In the genomic region with DNA sequence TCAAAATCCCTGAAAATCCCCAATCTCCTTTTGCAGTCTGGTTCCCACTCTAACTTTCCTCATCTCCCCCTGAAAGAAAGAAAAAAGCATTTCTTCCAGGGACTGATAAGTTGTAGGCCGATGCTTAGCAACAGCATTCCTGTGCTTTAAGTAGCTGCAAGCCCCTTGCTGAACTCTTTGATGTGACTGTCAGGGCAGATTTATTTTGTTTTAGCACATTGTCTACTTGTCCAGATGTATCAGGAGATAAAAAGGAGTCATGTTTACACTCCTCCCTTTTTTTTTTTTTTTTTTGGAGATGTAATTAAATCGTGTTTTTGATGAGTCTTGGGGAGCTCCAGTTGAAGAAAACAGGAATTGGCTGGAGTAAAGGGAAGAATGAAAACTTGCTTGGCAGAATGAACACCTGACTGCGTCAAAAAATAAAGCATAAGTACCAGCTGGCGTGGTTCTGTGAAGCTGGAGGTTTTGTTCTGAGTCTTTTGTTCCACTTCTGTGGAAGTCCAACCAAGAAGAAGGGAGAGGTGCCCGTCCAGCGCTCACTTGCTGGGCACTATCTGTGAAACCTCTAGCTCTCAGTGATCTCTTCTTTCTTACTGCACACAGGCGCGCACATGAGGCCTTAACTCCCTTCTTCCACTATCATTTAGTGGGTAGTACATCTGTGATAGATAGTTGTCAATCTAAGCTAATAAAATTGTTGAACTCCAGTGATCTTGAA, we compare ENCODE assay signal across 13 cellular contexts.
DNase-seq lines count a peak whose midpoint lies in the region; ATAC-seq and TF ChIP-seq lines count a peak whose summit lies in the region.
"Had no signal": no experiment of that assay in that cellular context is flagged by ENCODE, and none has a peak within 500 bp of the region (broad histone marks: within the 10 kb centered on the region; RNA-seq: fewer than 3 reads in every experiment).

No MANE protein-coding gene starts in this region.

- intact Hi-C loops in lower lobe of right lung (cut with DNase I) (loop anchor here (10.0 kb wide), 1 partner anchor 898 kb away; the partner anchor contains the start of gene ZNF503), thyroid gland (cut with DNase I) (no loop called here)

- TF ChIP-seq CTCF in choroid plexus epithelial cell (conservative IDR thresholded peaks at IDR 0.05; ENCODE audit: low read depth, low read length) (no peak), lower lobe of right lung (IDR thresholded peaks at IDR 0.05) (no peak), thyroid gland (IDR thresholded peaks at IDR 0.05) (no peak)

- H3K4me3 ChIP-seq in choroid plexus epithelial cell (ENCODE audit: low read depth, low read length) (no peak overlapping the region), lower lobe of right lung (no peak overlapping the region), thyroid gland (replicated peaks in 1 of 3) (no peak overlapping the region)
- H3K4me3 ChIP-seq: tibial nerve had no signal

- H3K27ac ChIP-seq in lower lobe of right lung, result no peak overlapping the region
- H3K27ac ChIP-seq in thyroid gland, result peak overlapping the region; percentile 45 to 78 (median 77)
- H3K27ac ChIP-seq: HL-60, tibial nerve had no signal

- no peaks in the 10 kb centered on the region for H3K9me3 Mint-ChIP-seq in stimulated activated memory B cell treated with anti-CD40 and anti-IgM and Interleukin-4, amounts not matched to agents 10 μg/mL and 1 μg/mL and 100 μg/mL, for 72 hours
- H3K9me3 Mint-ChIP-seq: activated CD8-positive, alpha-beta T cell treated with anti-CD3 and anti-CD28 coated beads for 36 hours had no signal

- H3K9me3 ChIP-seq in lower lobe of right lung (no peaks in the 10 kb centered on the region), thyroid gland (no peaks in the 10 kb centered on the region)
- H3K9me3 ChIP-seq: tibial nerve had no signal

- no peaks in the 10 kb centered on the region for H3K36me3 ChIP-seq in lower lobe of right lung
- H3K36me3 ChIP-seq in thyroid gland, result no peaks in the 10 kb centered on the region
- H3K36me3 ChIP-seq: tibial nerve had no signal

- H3K27ac Mint-ChIP-seq in stimulated activated memory B cell treated with anti-CD40 and anti-IgM and Interleukin-4, amounts not matched to agents 10 μg/mL and 1 μg/mL and 100 μg/mL, for 72 hours, result no peak overlapping the region
- H3K27ac Mint-ChIP-seq: activated CD8-positive, alpha-beta T cell treated with anti-CD3 and anti-CD28 coated beads for 36 hours had no signal

- TF ChIP-seq POLR2A in thyroid gland (IDR thresholded peaks at IDR 0.05), result peak in 1 of 2 donors; percentile 13

- H3K4me1 Mint-ChIP-seq in stimulated activated memory B cell treated with anti-CD40 and anti-IgM and Interleukin-4, amounts not matched to agents 10 μg/mL and 1 μg/mL and 100 μg/mL, for 72 hours, result no peaks in the 10 kb centered on the region

- no peaks in the 10 kb centered on the region for H3K27me3 Mint-ChIP-seq in stimulated activated memory B cell treated with anti-CD40 and anti-IgM and Interleukin-4, amounts not matched to agents 10 μg/mL and 1 μg/mL and 100 μg/mL, for 72 hours
- H3K27me3 Mint-ChIP-seq: activated CD8-positive, alpha-beta T cell treated with anti-CD3 and anti-CD28 coated beads for 36 hours had no signal

- 23 to 26% methylated on average over 8 of the region's 8 CpGs for WGBS in thyroid gland, 2 donors

- no peaks in the 10 kb centered on the region for H3K27me3 ChIP-seq in lower lobe of right lung (ENCODE audit: low read depth)
- no peaks in the 10 kb centered on the region for H3K27me3 ChIP-seq in thyroid gland
- H3K27me3 ChIP-seq: tibial nerve had no signal

- H3K4me1 ChIP-seq in lower lobe of right lung, result peaks cover 35% of the 10 kb centered on the region
- peaks cover 27% of the 10 kb centered on the region in 2 donors for H3K4me1 ChIP-seq in thyroid gland

- H3K36me3 Mint-ChIP-seq in stimulated activated memory B cell treated with anti-CD40 and anti-IgM and Interleukin-4, amounts not matched to agents 10 μg/mL and 1 μg/mL and 100 μg/mL, for 72 hours, result no peaks in the 10 kb centered on the region

- no peak overlapping the region for H3K4me3 Mint-ChIP-seq in stimulated activated memory B cell treated with anti-CD40 and anti-IgM and Interleukin-4, amounts not matched to agents 10 μg/mL and 1 μg/mL and 100 μg/mL, for 72 hours
- H3K4me3 Mint-ChIP-seq: activated CD8-positive, alpha-beta T cell treated with anti-CD3 and anti-CD28 coated beads for 36 hours had no signal

- ATAC-seq in lower lobe of right lung, result peak; percentile 10 to 76
- no peak for ATAC-seq in stimulated activated memory B cell treated with anti-CD40 and anti-IgM and Interleukin-4, amounts not matched to agents 10 μg/mL and 1 μg/mL and 100 μg/mL, for 72 hours
- ATAC-seq: activated CD8-positive, alpha-beta T cell treated with anti-CD3 and anti-CD28 coated beads for 36 hours had no signal

- peak; percentile 15 for DNase-seq in NCI-H345 (lab: John Stamatoyannopoulos, UW)
- DNase-seq in NCI-H345 treated with DMSO at 0.1 percent for 48 hours (lab: John Stamatoyannopoulos, UW; ENCODE audit: unreplicated experiment), result no peak
- peak; percentile 29 for DNase-seq in choroid plexus epithelial cell (ENCODE audit: low read depth)
- DNase-seq in lower lobe of right lung, result no peak
- peak; percentile 79 to 80 for DNase-seq in thyroid gland
- no peak for DNase-seq in stimulated activated CD4-positive, alpha-beta T cell treated with anti-CD3 and anti-CD28 coated beads, Interleukin-12 subunit alpha, Interleukin-12 subunit beta, amount 100 ng/mL, for 4 hours
- DNase-seq in stimulated activated CD4-positive, alpha-beta T cell treated with anti-CD3 and anti-CD28 coated beads, Interleukin-1b, Interleukin-23, amount 100 ng/mL, for 48 hours, result no peak
- DNase-seq: activated naive CD4-positive, alpha-beta T cell treated with Interleukin-2 at 50 U/mL for 16 hours; T-helper 9 cell had no signal

Comparison
In these comparisons a context has a peak if more than half of its experiments do, and no peak if none do; other contexts are left out.
1. DNase-seq: peak in NCI-H345 (single experiment), choroid plexus epithelial cell (single experiment) and thyroid gland (2 of 2); none in NCI-H345 treated with DMSO at 0.1 percent for 48 hours (single experiment), lower lobe of right lung (single experiment), stimulated activated CD4-positive, alpha-beta T cell treated with anti-CD3 and anti-CD28 coated beads, Interleukin-12 subunit alpha, Interleukin-12 subunit beta, amount 100 ng/mL, for 4 hours (single experiment) and stimulated activated CD4-positive, alpha-beta T cell treated with anti-CD3 and anti-CD28 coated beads, Interleukin-1b, Interleukin-23, amount 100 ng/mL, for 48 hours (single experiment).